1 cellular context compared by ENCODE assay signal in the genomic region with DNA sequence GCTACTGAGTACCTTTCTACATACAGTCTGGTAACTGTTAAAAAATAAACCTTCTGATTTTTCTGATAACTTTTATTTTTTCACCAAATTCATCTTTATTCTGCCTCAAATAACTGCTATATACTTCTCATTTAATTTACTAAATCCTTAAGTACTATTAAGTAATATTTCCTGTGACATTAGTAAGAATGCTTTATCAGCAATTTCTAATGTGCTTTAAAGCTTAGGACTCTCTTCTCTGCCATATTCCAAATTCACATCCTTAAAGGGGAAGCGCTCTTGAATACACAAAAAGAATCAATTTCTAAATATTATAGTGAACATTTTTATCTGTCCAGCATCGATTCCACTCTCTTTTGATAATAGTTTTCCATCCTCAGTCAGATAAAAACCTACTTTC.
A peak's percentile ranks its signal among the peaks of the same experiment; 100 is the strongest.
TF ChIP-seq lines count a peak whose summit lies in the region.

No MANE protein-coding gene starts in this region.

TF ChIP-seq in HepG2, 621 proteins besides CTCF, POLR2A, EP300 and RAD21 (continued from another document):
- TF ChIP-seq, protein P1, sequence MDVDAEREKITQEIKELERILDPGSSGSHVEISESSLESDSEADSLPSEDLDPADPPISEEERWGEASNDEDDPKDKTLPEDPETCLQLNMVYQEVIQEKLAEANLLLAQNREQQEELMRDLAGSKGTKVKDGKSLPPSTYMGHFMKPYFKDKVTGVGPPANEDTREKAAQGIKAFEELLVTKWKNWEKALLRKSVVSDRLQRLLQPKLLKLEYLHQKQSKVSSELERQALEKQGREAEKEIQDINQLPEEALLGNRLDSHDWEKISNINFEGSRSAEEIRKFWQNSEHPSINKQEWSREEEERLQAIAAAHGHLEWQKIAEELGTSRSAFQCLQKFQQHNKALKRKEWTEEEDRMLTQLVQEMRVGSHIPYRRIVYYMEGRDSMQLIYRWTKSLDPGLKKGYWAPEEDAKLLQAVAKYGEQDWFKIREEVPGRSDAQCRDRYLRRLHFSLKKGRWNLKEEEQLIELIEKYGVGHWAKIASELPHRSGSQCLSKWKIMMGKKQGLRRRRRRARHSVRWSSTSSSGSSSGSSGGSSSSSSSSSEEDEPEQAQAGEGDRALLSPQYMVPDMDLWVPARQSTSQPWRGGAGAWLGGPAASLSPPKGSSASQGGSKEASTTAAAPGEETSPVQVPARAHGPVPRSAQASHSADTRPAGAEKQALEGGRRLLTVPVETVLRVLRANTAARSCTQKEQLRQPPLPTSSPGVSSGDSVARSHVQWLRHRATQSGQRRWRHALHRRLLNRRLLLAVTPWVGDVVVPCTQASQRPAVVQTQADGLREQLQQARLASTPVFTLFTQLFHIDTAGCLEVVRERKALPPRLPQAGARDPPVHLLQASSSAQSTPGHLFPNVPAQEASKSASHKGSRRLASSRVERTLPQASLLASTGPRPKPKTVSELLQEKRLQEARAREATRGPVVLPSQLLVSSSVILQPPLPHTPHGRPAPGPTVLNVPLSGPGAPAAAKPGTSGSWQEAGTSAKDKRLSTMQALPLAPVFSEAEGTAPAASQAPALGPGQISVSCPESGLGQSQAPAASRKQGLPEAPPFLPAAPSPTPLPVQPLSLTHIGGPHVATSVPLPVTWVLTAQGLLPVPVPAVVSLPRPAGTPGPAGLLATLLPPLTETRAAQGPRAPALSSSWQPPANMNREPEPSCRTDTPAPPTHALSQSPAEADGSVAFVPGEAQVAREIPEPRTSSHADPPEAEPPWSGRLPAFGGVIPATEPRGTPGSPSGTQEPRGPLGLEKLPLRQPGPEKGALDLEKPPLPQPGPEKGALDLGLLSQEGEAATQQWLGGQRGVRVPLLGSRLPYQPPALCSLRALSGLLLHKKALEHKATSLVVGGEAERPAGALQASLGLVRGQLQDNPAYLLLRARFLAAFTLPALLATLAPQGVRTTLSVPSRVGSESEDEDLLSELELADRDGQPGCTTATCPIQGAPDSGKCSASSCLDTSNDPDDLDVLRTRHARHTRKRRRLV (CRISPR knock-in tag; IDR thresholded peaks at IDR 0.05): no peak
- TF ChIP-seq, protein P2, sequence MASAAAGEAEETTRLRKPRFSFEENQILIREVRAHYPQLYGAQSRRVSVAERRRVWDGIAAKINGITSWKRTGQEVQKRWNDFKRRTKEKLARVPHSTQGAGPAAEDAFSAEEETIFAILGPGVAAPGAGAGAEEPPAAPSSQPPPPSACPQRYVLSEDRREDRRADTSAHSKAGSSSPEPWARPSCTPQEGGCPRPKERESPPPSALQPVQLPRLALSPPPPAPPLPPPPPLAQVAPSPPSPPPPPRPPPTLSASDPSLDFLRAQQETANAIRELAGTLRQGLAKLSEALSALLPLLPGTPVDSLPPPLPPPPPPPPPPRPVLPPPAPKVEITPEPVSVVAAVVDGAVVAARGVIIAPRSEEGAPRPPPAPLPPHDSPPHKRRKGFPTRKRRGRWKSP (CRISPR knock-in tag; IDR thresholded peaks at IDR 0.05): no peak
- TF ChIP-seq MAFK (conservative IDR thresholded peaks at IDR 0.05 in 1 of 2, IDR thresholded peaks at IDR 0.05 in 1 of 2; ENCODE audit: low read length in 2 of 2): peak; percentile 62 to 83; a peak in 3 of 4 replicates
- TF ChIP-seq MAFF (IDR thresholded peaks at IDR 0.05; ENCODE audit: low read depth, low read length): peak; percentile 77
